ENCODE assay signal across 1 cellular context in genomic region chr2:23127465-23127864, GRCh38.
TF ChIP-seq lines count a peak whose summit lies in the region.

No MANE protein-coding gene starts in this region.

TF ChIP-seq in HepG2, 621 proteins besides CTCF, POLR2A, EP300 and RAD21 (continued from another document and continues in another):
- no peak for TF ChIP-seq SKIL (CRISPR knock-in tag; IDR thresholded peaks at IDR 0.05; ENCODE audit: borderline replicate concordance)
- no peak for TF ChIP-seq ZNF879 (CRISPR knock-in tag; IDR thresholded peaks at IDR 0.05)
- TF ChIP-seq NAIF1 (CRISPR knock-in tag; IDR thresholded peaks at IDR 0.05; ENCODE audit: borderline replicate concordance), result no peak
- no peak for TF ChIP-seq LBX2 (CRISPR knock-in tag; IDR thresholded peaks at IDR 0.05; ENCODE audit: borderline replicate concordance)
- no peak for TF ChIP-seq SETDB1 (CRISPR knock-in tag; IDR thresholded peaks at IDR 0.05; ENCODE audit: borderline replicate concordance)
- TF ChIP-seq POGK (CRISPR knock-in tag; conservative IDR thresholded peaks at IDR 0.05), result no peak
- peak; percentile 27; the same call in 1 of the 2 replicates for TF ChIP-seq HNF4G (IDR thresholded peaks at IDR 0.05; ENCODE audit: borderline replicate concordance, low read depth, low read length)
- TF ChIP-seq HNF4G (CRISPR knock-in tag; IDR thresholded peaks at IDR 0.05; ENCODE audit: borderline replicate concordance, low read depth), result no peak
- TF ChIP-seq PHF8 (CRISPR knock-in tag; IDR thresholded peaks at IDR 0.05), result no peak
- no peak for TF ChIP-seq ZNF841 (CRISPR knock-in tag; IDR thresholded peaks at IDR 0.05; ENCODE audit: borderline replicate concordance)
- no peak for TF ChIP-seq DNMT3B (CRISPR knock-in tag; conservative IDR thresholded peaks at IDR 0.05)
- TF ChIP-seq DBP (CRISPR knock-in tag; IDR thresholded peaks at IDR 0.05; ENCODE audit: not compliant biosample characterization), result no peak
- no peak for TF ChIP-seq ZNF510 (CRISPR knock-in tag; IDR thresholded peaks at IDR 0.05; ENCODE audit: low read depth)
- TF ChIP-seq ZNF652 (CRISPR knock-in tag; IDR thresholded peaks at IDR 0.05; ENCODE audit: borderline replicate concordance, low read depth), result no peak
- TF ChIP-seq ATF6 (CRISPR knock-in tag; conservative IDR thresholded peaks at IDR 0.05), result no peak
- no peak for TF ChIP-seq ZNF383 (CRISPR knock-in tag; IDR thresholded peaks at IDR 0.05; ENCODE audit: borderline replicate concordance)
- no peak for TF ChIP-seq PCBP2 (optimal IDR thresholded peaks at IDR 0.05; ENCODE audit: low read depth, low read length, poor library complexity, severe bottlenecking)
- no peak for TF ChIP-seq ZMYM2 (CRISPR knock-in tag; IDR thresholded peaks at IDR 0.05)
- TF ChIP-seq ZNF687 (CRISPR knock-in tag; IDR thresholded peaks at IDR 0.05), result no peak
- no peak for TF ChIP-seq ZNF432 (CRISPR knock-in tag; IDR thresholded peaks at IDR 0.05; ENCODE audit: borderline replicate concordance)
- no peak for TF ChIP-seq TP53 (CRISPR knock-in tag; conservative IDR thresholded peaks at IDR 0.05)
- TF ChIP-seq FOXK1 (CRISPR knock-in tag; IDR thresholded peaks at IDR 0.05; ENCODE audit: borderline replicate concordance, low read depth), result no peak
- TF ChIP-seq CHCHD3 (CRISPR knock-in tag; IDR thresholded peaks at IDR 0.05), result no peak
- no peak for TF ChIP-seq TERF1 (CRISPR knock-in tag; IDR thresholded peaks at IDR 0.05)
- TF ChIP-seq ZNF883 (CRISPR knock-in tag; IDR thresholded peaks at IDR 0.05; ENCODE audit: not compliant biosample characterization), result no peak
- no peak for TF ChIP-seq ZNF143 (CRISPR knock-in tag; IDR thresholded peaks at IDR 0.05)
- TF ChIP-seq ZNF318 (CRISPR knock-in tag; IDR thresholded peaks at IDR 0.05), result no peak
- TF ChIP-seq AHR (CRISPR knock-in tag; IDR thresholded peaks at IDR 0.05), result no peak
- no peak for TF ChIP-seq ZNF768 (CRISPR knock-in tag; IDR thresholded peaks at IDR 0.05)
- TF ChIP-seq HNF4A (CRISPR knock-in tag; IDR thresholded peaks at IDR 0.05), result peak; percentile 73
- no peak for TF ChIP-seq ZNF335 (CRISPR knock-in tag; IDR thresholded peaks at IDR 0.05)
- TF ChIP-seq SRF (IDR thresholded peaks at IDR 0.05; ENCODE audit: low read depth, low read length), result no peak
- TF ChIP-seq SIX1 (CRISPR knock-in tag; IDR thresholded peaks at IDR 0.05; ENCODE audit: borderline replicate concordance), result no peak
- no peak for TF ChIP-seq KDM3A (CRISPR knock-in tag; IDR thresholded peaks at IDR 0.05; ENCODE audit: low read depth)
